In genomic region chrX:151880895-151881294, GRCh38 we compare ENCODE assay signal across 3 cellular contexts.
A peak's percentile ranks its signal among the peaks of the same experiment; 100 is the strongest.
TF ChIP-seq lines count a peak whose summit lies in the region.

No MANE protein-coding gene starts in this region.

TF ChIP-seq in A549, 52 proteins besides CTCF, POLR2A, EP300 and RAD21:
- TF ChIP-seq E2F6 (IDR thresholded peaks at IDR 0.05; ENCODE audit: borderline replicate concordance, low read depth) (no peak), MAFK (IDR thresholded peaks at IDR 0.05; ENCODE audit: partially characterized antibody) (peak; percentile 91), PHF8 (IDR thresholded peaks at IDR 0.05; ENCODE audit: borderline replicate concordance, low read depth) (no peak)

TF ChIP-seq in IMR-90, 13 proteins besides CTCF, POLR2A, EP300 and RAD21:
- TF ChIP-seq BHLHE40 (IDR thresholded peaks at IDR 0.05; ENCODE audit: low read depth, low read length): no peak
- TF ChIP-seq MAFK (IDR thresholded peaks at IDR 0.05; ENCODE audit: low read depth, low read length): peak; percentile 95
TF ChIP-seq in IMR-90: peak in this region for 1.

TF ChIP-seq in H1, 55 proteins besides CTCF, POLR2A, EP300 and RAD21:
- TF ChIP-seq GTF2F1 (IDR thresholded peaks at IDR 0.05; ENCODE audit: borderline replicate concordance, low read depth, low read length): no peak
- TF ChIP-seq SIRT6 (IDR thresholded peaks at IDR 0.05; ENCODE audit: low read length): no peak
- no peak for TF ChIP-seq RFX5 (IDR thresholded peaks at IDR 0.05; ENCODE audit: borderline replicate concordance, low read depth, low read length)
- peak; percentile 52; the same call in 1 of the 2 replicates for TF ChIP-seq MAFK (IDR thresholded peaks at IDR 0.05; ENCODE audit: low read depth, low read length)
- TF ChIP-seq JUND (IDR thresholded peaks at IDR 0.05; ENCODE audit: low read length): no peak
- no peak for TF ChIP-seq ASH2L (IDR thresholded peaks at IDR 0.05; ENCODE audit: low read length)
- TF ChIP-seq, protein P1, sequence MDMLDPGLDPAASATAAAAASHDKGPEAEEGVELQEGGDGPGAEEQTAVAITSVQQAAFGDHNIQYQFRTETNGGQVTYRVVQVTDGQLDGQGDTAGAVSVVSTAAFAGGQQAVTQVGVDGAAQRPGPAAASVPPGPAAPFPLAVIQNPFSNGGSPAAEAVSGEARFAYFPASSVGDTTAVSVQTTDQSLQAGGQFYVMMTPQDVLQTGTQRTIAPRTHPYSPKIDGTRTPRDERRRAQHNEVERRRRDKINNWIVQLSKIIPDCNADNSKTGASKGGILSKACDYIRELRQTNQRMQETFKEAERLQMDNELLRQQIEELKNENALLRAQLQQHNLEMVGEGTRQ (IDR thresholded peaks at IDR 0.05; ENCODE audit: low read length): no peak
